Comparison of ENCODE assay signal across 8 cellular contexts in genomic region chr1:235075121-235075954, GRCh38.
DNase-seq lines count a peak whose midpoint lies in the region; ATAC-seq lines count a peak whose summit lies in the region.

No MANE protein-coding gene starts in this region.

- peak overlapping the region; percentile 99 for H3K27ac Mint-ChIP-seq in activated naive CD8-positive, alpha-beta T cell treated with anti-CD3 and anti-CD28 coated beads, Interleukin-2, amount 50 U/mL, for 24 hours

- peak overlapping the region; percentile 74 for H3K4me3 Mint-ChIP-seq in activated naive CD8-positive, alpha-beta T cell treated with anti-CD3 and anti-CD28 coated beads, Interleukin-2, amount 50 U/mL, for 24 hours

- H3K4me1 Mint-ChIP-seq in activated naive CD8-positive, alpha-beta T cell treated with anti-CD3 and anti-CD28 coated beads, Interleukin-2, amount 50 U/mL, for 24 hours, result peaks cover 30% of the 10 kb centered on the region

- H3K9me3 Mint-ChIP-seq in activated naive CD8-positive, alpha-beta T cell treated with anti-CD3 and anti-CD28 coated beads, Interleukin-2, amount 50 U/mL, for 24 hours, result no peaks in the 10 kb centered on the region

- no peaks in the 10 kb centered on the region for H3K36me3 Mint-ChIP-seq in activated naive CD8-positive, alpha-beta T cell treated with anti-CD3 and anti-CD28 coated beads, Interleukin-2, amount 50 U/mL, for 24 hours (ENCODE audit: low read depth)

- peak; percentile 60 for ATAC-seq in HG03025 (IDR thresholded peaks at IDR 0.05; ENCODE audit: low FRiP score, unreplicated experiment)
- ATAC-seq in activated naive CD8-positive, alpha-beta T cell treated with anti-CD3 and anti-CD28 coated beads, Interleukin-2, amount 50 U/mL, for 24 hours, result peak; percentile 75

- H3K27me3 Mint-ChIP-seq in activated naive CD8-positive, alpha-beta T cell treated with anti-CD3 and anti-CD28 coated beads, Interleukin-2, amount 50 U/mL, for 24 hours, result peaks cover 2% of the 10 kb centered on the region

- DNase-seq in NCI-H748 (lab: John Stamatoyannopoulos, UW; ENCODE audit: unreplicated experiment), result peak; percentile 63
- no peak for DNase-seq in NCI-H748 treated with DMSO at 0.1 percent for 48 hours (lab: John Stamatoyannopoulos, UW)
- DNase-seq in RPMI8226, result peak; percentile 85
- DNase-seq in activated naive CD8-positive, alpha-beta T cell treated with anti-CD3 and anti-CD28 coated beads, Interleukin-2, amount 50 U/mL, for 24 hours, result peak; percentile 75
- peak in 37 of 51 donors; percentile 22 to 76 (median 46) for DNase-seq in hypothalamus (lab: John Stamatoyannopoulos, UW)
- peak; percentile 67 for DNase-seq in stimulated activated CD4-positive, alpha-beta T cell treated with anti-CD3 and anti-CD28 coated beads, Interleukin-12 subunit alpha, Interleukin-12 subunit beta, amount 100 ng/mL, for 4 hours
- DNase-seq in NCI-H1930 (lab: John Stamatoyannopoulos, UW), result no peak

Comparison
In these comparisons a context has a peak if more than half of its experiments do, and no peak if none do; other contexts are left out.
1. DNase-seq: peak in NCI-H748 (single experiment), RPMI8226 (single experiment), activated naive CD8-positive, alpha-beta T cell treated with anti-CD3 and anti-CD28 coated beads, Interleukin-2, amount 50 U/mL, for 24 hours (single experiment), hypothalamus (37 of 51) and stimulated activated CD4-positive, alpha-beta T cell treated with anti-CD3 and anti-CD28 coated beads, Interleukin-12 subunit alpha, Interleukin-12 subunit beta, amount 100 ng/mL, for 4 hours (single experiment); none in NCI-H748 treated with DMSO at 0.1 percent for 48 hours (single experiment) and NCI-H1930 (0 of 2).